ENCODE assay signal across 17 cellular contexts in genomic region chr9:2641033-2641432, GRCh38. TPM values are rescaled to one million over a fixed set of nuclear protein-coding genes. Genes with fewer than 3 reads are reported as not detected.
DNase-seq lines count a peak whose midpoint lies in the region; ATAC-seq, FAIRE-seq and TF ChIP-seq lines count a peak whose summit lies in the region.
"Had no signal": no experiment of that assay in that cellular context is flagged by ENCODE, and none has a peak within 500 bp of the region (broad histone marks: within the 10 kb centered on the region; RNA-seq: fewer than 3 reads in every experiment).

No MANE protein-coding gene starts in this region.

- H3K27me3 ChIP-seq in adrenal gland = no peaks in the 10 kb centered on the region
- no peaks in the 10 kb centered on the region for H3K27me3 ChIP-seq in body of pancreas
- no peaks in the 10 kb centered on the region for H3K27me3 ChIP-seq in pancreas

- WGBS in adrenal gland, 4 donors = 76 to 84% (median 81%) methylated on average over 7 to 8 of the region's 8 CpGs
- 36 to 48% methylated on average over 8 of the region's 8 CpGs for WGBS in body of pancreas, 2 donors
- 34 to 52% methylated on average over 8 of the region's 8 CpGs for WGBS in pancreas, 2 donors

- H3K9me3 ChIP-seq in adrenal gland (replicated peaks in 1 of 3) = no peaks in the 10 kb centered on the region
- no peaks in the 10 kb centered on the region for H3K9me3 ChIP-seq in body of pancreas
- no peaks in the 10 kb centered on the region for H3K9me3 ChIP-seq in pancreas
- H3K9me3 ChIP-seq: Caco-2, HAP-1 had no signal

- DNase-seq in adrenal gland (peak in 4 of 7 donors; percentile 23 to 35 (median 26)), body of pancreas (peak; percentile 87 to 96 (median 92)), pancreas (peak; percentile 58 to 90 (median 83)), SKM-1 treated with dmso at 0.1 percent for 144 hours (lab: John Stamatoyannopoulos, UW; ENCODE audit: unreplicated experiment) (no peak)
- DNase-seq: C1 segment of cervical spinal cord; Caco-2; CD8-positive, alpha-beta T cell; DMS153; DND-41; GOT3; HFFc6 had no signal

- peak; percentile 96 for ATAC-seq in body of pancreas
- ATAC-seq in pancreas = peak; percentile 89 to 95 (median 94)
- ATAC-seq in HG02840 (IDR thresholded peaks at IDR 0.05; ENCODE audit: low FRiP score, unreplicated experiment) = no peak
- no peak for ATAC-seq in HG03039 (IDR thresholded peaks at IDR 0.05; ENCODE audit: unreplicated experiment)
- ATAC-seq: CD8-positive, alpha-beta T cell had no signal

- H3K27ac ChIP-seq in adrenal gland (peak overlapping the region in 1 of 5 donors; percentile 1), body of pancreas (peak overlapping the region; percentile 80 to 86 (median 81)), pancreas (peak overlapping the region; percentile 47 to 80 (median 60))

- TF ChIP-seq CTCF in adrenal gland (IDR thresholded peaks at IDR 0.05) (no peak), body of pancreas (IDR thresholded peaks at IDR 0.05) (no peak), pancreas (IDR thresholded peaks at IDR 0.05) (no peak)

- intact Hi-C loops in adrenal gland (cut with DNase I) (no loop called here), body of pancreas (cut with DNase I) (no loop called here), pancreas (cut with DNase I) (no loop called here)

- no peak for TF ChIP-seq POLR2A in adrenal gland (IDR thresholded peaks at IDR 0.05)
- TF ChIP-seq POLR2A in body of pancreas (IDR thresholded peaks at IDR 0.05) = peak in 2 of 3 donors; percentile 68 to 80

- peaks cover 8 to 14% of the 10 kb centered on the region in 2 donors for H3K4me1 ChIP-seq in adrenal gland (replicated peaks in 1 of 2)
- H3K4me1 ChIP-seq in body of pancreas = peaks cover 57% of the 10 kb centered on the region
- H3K4me1 ChIP-seq in pancreas = peaks cover 28 to 43% (median 31%) of the 10 kb centered on the region in 3 donors

- no peak for FAIRE-seq in pancreas (lab: Jason Lieb, UNC)
- FAIRE-seq: G401.6, GM12892, H54 had no signal

- H3K36me3 ChIP-seq in adrenal gland (replicated peaks in 1 of 2) (peaks cover 0 to 26% of the 10 kb centered on the region in 2 donors), body of pancreas (replicated peaks in 1 of 2; ENCODE audit: insufficient read depth in 1 of 2, low read depth in 2 of 2) (peaks cover 0 to 7% of the 10 kb centered on the region in 2 donors), pancreas (peaks cover 5 to 48% (median 13%) of the 10 kb centered on the region in 3 donors)

- no peak overlapping the region for H3K4me3 ChIP-seq in adrenal gland
- H3K4me3 ChIP-seq in body of pancreas = no peak overlapping the region
- peak overlapping the region in 1 of 4 donors; percentile 14 for H3K4me3 ChIP-seq in pancreas
- H3K4me3 ChIP-seq: HAP-1 had no signal

RNA-seq across cellular contexts. Expression of gene VLDLR, which starts 19.4 kb away (rescaled TPM):
- total RNA-seq in adrenal gland (10 to 100 TPM; 24.9 to 54.1 (median 39.3) TPM), body of pancreas (10 to 100 TPM; 14.8 to 18.1 TPM), pancreas (10 to 100 TPM; 18.7 to 34.8 (median 28.4) TPM)
- polyA plus RNA-seq in adrenal gland (10 to 100 TPM in 1 of 3 donors, 1 to 10 TPM in 2; 8.0 to 27.0 (median 9.6) TPM), pancreas (10 to 100 TPM in 1 of 2 donors, 1 to 10 TPM in 1; 7.4 to 16.5 TPM)

Comparison
In these comparisons a context has a peak if more than half of its experiments do, and no peak if none do; other contexts are left out.
1. POLR2A ChIP-seq: peak in body of pancreas (2 of 3); none in adrenal gland (0 of 2).
2. ATAC-seq: peak in body of pancreas (single experiment) and pancreas (4 of 4); none in HG02840 (single experiment) and HG03039 (single experiment).